ENCODE assay signal across 1 cellular context in genomic region chr4:113761682-113762060, GRCh38.
A peak's percentile ranks its signal among the peaks of the same experiment; 100 is the strongest.
TF ChIP-seq lines count a peak whose summit lies in the region.

TSS of gene CAMK2D (minus strand) at chr4:113761738. CDS start at chr4:113761068, 670 bp downstream.

TF ChIP-seq in HEK293, 187 proteins besides CTCF, POLR2A, EP300 and RAD21 (continued from another document and continues in another):
- TF ChIP-seq ZNF596 (tag by site-specific recombination; IDR thresholded peaks at IDR 0.05) (no peak; the same call in 1 of the 2 replicates), KLF8 (tag by site-specific recombination; IDR thresholded peaks at IDR 0.05) (peak; percentile 53), ZNF518A (tag by site-specific recombination; conservative IDR thresholded peaks at IDR 0.05; ENCODE audit: low read depth) (no peak), KLF16 (tag by site-specific recombination; IDR thresholded peaks at IDR 0.05) (0 out of 2 replicates have a peak, but pooled peaks have one; percentile 30), ZSCAN30 (tag by site-specific recombination; IDR thresholded peaks at IDR 0.05) (0 out of 2 replicates have a peak, but pooled peaks have one; percentile 10), KLF9 (tag by site-specific recombination; IDR thresholded peaks at IDR 0.05; ENCODE audit: low read depth) (0 out of 2 replicates have a peak, but pooled peaks have one; percentile 2), IKZF3 (tag by site-specific recombination; IDR thresholded peaks at IDR 0.05) (peak; percentile 71), ZNF837 (tag by site-specific recombination; IDR thresholded peaks at IDR 0.05) (peak; percentile 87; the same call in 1 of the 2 replicates), KLF7 (tag by site-specific recombination; IDR thresholded peaks at IDR 0.05; ENCODE audit: borderline replicate concordance) (peak; percentile 47; the same call in 1 of the 2 replicates), ZNF214 (tag by site-specific recombination; IDR thresholded peaks at IDR 0.05; ENCODE audit: borderline replicate concordance) (no peak), ZBTB6 (tag by site-specific recombination; IDR thresholded peaks at IDR 0.05) (0 out of 2 replicates have a peak, but pooled peaks have one; percentile 9), EGR2 (tag by site-specific recombination; IDR thresholded peaks at IDR 0.05; ENCODE audit: low read depth) (peak; percentile 91), ZNF549 (tag by site-specific recombination; IDR thresholded peaks at IDR 0.05) (no peak), PRDM10 (tag by site-specific recombination; IDR thresholded peaks at IDR 0.05) (peak; percentile 95; the same call in 1 of the 2 replicates), ZNF777 (tag by site-specific recombination; IDR thresholded peaks at IDR 0.05; ENCODE audit: borderline replicate concordance) (0 out of 2 replicates have a peak, but pooled peaks have one; percentile 5), ZNF654 (tag by site-specific recombination; IDR thresholded peaks at IDR 0.05; ENCODE audit: low read depth) (peak; percentile 80), ZNF423 (tag by site-specific recombination; IDR thresholded peaks at IDR 0.05) (no peak), ZSCAN4 (tag by site-specific recombination; IDR thresholded peaks at IDR 0.05) (peak; percentile 35; the same call in 1 of the 2 replicates), ZNF449 (tag by site-specific recombination; IDR thresholded peaks at IDR 0.05) (no peak), ZNF768 (tag by site-specific recombination; IDR thresholded peaks at IDR 0.05) (no peak), ZBTB48 (tag by site-specific recombination; IDR thresholded peaks at IDR 0.05) (peak; percentile 44; the same call in 1 of the 2 replicates), ZNF335 (tag by site-specific recombination; conservative IDR thresholded peaks at IDR 0.05) (peak; percentile 59), ZNF24 (tag by site-specific recombination; IDR thresholded peaks at IDR 0.05) (0 out of 2 replicates have a peak, but pooled peaks have one; percentile 16), ZBTB11 (tag by site-specific recombination; conservative IDR thresholded peaks at IDR 0.05; ENCODE audit: low read depth) (0 out of 2 replicates have a peak, but pooled peaks have one; percentile 22), ZEB2 (tag by site-specific recombination; IDR thresholded peaks at IDR 0.05) (0 out of 2 replicates have a peak, but pooled peaks have one; percentile 27), ZSCAN16 (tag by site-specific recombination; IDR thresholded peaks at IDR 0.05) (no peak), RBAK (tag by site-specific recombination; IDR thresholded peaks at IDR 0.05) (no peak), ZNF610 (tag by site-specific recombination; IDR thresholded peaks at IDR 0.05; ENCODE audit: borderline replicate concordance) (peak; percentile 67; the same call in 1 of the 2 replicates), BCL11A (tag by site-specific recombination; IDR thresholded peaks at IDR 0.05; ENCODE audit: low read depth) (peak; percentile 17; the same call in 1 of the 2 replicates), ZNF426 (tag by site-specific recombination; IDR thresholded peaks at IDR 0.05) (no peak), ZNF18 (tag by site-specific recombination; IDR thresholded peaks at IDR 0.05) (peak; percentile 69), ZNF621 (tag by site-specific recombination; IDR thresholded peaks at IDR 0.05) (no peak), ZNF341 (tag by site-specific recombination; IDR thresholded peaks at IDR 0.05; ENCODE audit: low read depth) (peak; percentile 97), ZNF600 (tag by site-specific recombination; IDR thresholded peaks at IDR 0.05) (0 out of 2 replicates have a peak, but pooled peaks have one; percentile 8), ZNF398 (tag by site-specific recombination; IDR thresholded peaks at IDR 0.05) (peak; percentile 95), KLF17 (tag by site-specific recombination; IDR thresholded peaks at IDR 0.05) (0 out of 2 replicates have a peak, but pooled peaks have one; percentile 10)
